ENCODE assay signal across 8 cellular contexts in the genomic region with DNA sequence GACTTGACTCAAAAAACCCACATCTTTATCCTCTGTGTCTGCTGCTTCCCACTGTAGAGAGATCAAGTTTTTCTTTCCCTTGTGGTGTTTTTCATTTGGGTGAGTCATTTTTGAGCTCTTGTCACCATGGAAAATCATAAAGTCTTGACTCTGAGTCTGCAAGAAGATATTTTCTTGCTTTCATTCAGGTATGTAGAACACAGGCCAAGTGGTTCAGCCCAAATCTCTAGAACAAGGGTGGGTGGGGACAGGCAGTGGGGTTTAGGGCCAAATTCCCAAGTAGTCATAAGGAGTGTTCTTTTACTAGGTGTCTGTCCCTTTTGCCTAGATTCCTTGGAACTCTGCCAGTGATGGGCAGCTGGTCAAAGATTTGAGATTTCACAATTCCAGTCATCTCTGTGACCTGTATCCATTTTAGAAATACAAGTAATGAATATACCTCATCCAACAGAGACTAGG. TPM values are rescaled to one million over a fixed set of nuclear protein-coding genes. Genes with fewer than 3 reads are reported as not detected.
DNase-seq lines count a peak whose midpoint lies in the region; ATAC-seq and TF ChIP-seq lines count a peak whose summit lies in the region.

No MANE protein-coding gene starts in this region.

- H3K36me3 Mint-ChIP-seq in HFFc6 (ENCODE audit: low read depth) = no peaks in the 10 kb centered on the region
- H3K36me3 Mint-ChIP-seq in naive thymus-derived CD4-positive, alpha-beta T cell = no peaks in the 10 kb centered on the region

- H3K36me3 ChIP-seq in left ventricle myocardium inferior = no peaks in the 10 kb centered on the region
- H3K36me3 ChIP-seq in thyroid gland = no peaks in the 10 kb centered on the region
- no peaks in the 10 kb centered on the region for H3K36me3 ChIP-seq in naive thymus-derived CD4-positive, alpha-beta T cell (ENCODE audit: control insufficient read depth in 2 of 3, insufficient read depth in 3 of 3, low read length in 3 of 3)

- peaks cover 63% of the 10 kb centered on the region for H3K4me1 Mint-ChIP-seq in HFFc6 (ENCODE audit: low read depth)
- peaks cover 0 to 2% (median 0%) of the 10 kb centered on the region in 7 donors for H3K4me1 Mint-ChIP-seq in naive thymus-derived CD4-positive, alpha-beta T cell

- no peak overlapping the region for H3K4me3 ChIP-seq in left ventricle myocardium inferior
- no peak overlapping the region for H3K4me3 ChIP-seq in thyroid gland (replicated peaks in 1 of 3)
- no peak overlapping the region for H3K4me3 ChIP-seq in naive thymus-derived CD4-positive, alpha-beta T cell (ENCODE audit: low read length)

- POLR2A ChIA-PET in naive thymus-derived CD4-positive, alpha-beta T cell (lab: Charles Lee) = no interaction called here

- intact Hi-C loops in left ventricle myocardium inferior (cut with micrococcal nuclease) (no loop called here), thyroid gland (cut with DNase I) (no loop called here)
- intact Hi-C loops in naive thymus-derived CD4-positive, alpha-beta T cell (cut with micrococcal nuclease) = no loop called here

- CTCF ChIA-PET in naive thymus-derived CD4-positive, alpha-beta T cell (lab: Charles Lee) = no interaction called here

- no peaks in the 10 kb centered on the region for H3K9me3 Mint-ChIP-seq in HFFc6
- no peaks in the 10 kb centered on the region for H3K9me3 Mint-ChIP-seq in naive thymus-derived CD4-positive, alpha-beta T cell

- H3K27me3 ChIP-seq in left ventricle myocardium inferior (ENCODE audit: low read depth) = no peaks in the 10 kb centered on the region
- no peaks in the 10 kb centered on the region for H3K27me3 ChIP-seq in thyroid gland
- H3K27me3 ChIP-seq in naive thymus-derived CD4-positive, alpha-beta T cell (ENCODE audit: control insufficient read depth in 2 of 2, insufficient read depth in 2 of 2, low read length in 2 of 2) = no peaks in the 10 kb centered on the region

- TF ChIP-seq CTCF in HFFc6 (IDR thresholded peaks at IDR 0.05) = no peak
- TF ChIP-seq CTCF in left ventricle myocardium inferior (IDR thresholded peaks at IDR 0.05; ENCODE audit: borderline replicate concordance) = no peak
- TF ChIP-seq CTCF in thyroid gland (IDR thresholded peaks at IDR 0.05) = no peak

- H3K4me1 ChIP-seq in left ventricle myocardium inferior = peaks cover 16% of the 10 kb centered on the region
- H3K4me1 ChIP-seq in thyroid gland = peaks cover 19 to 27% of the 10 kb centered on the region in 2 donors
- no peaks in the 10 kb centered on the region for H3K4me1 ChIP-seq in naive thymus-derived CD4-positive, alpha-beta T cell (ENCODE audit: control insufficient read depth in 2 of 2, insufficient read depth in 2 of 2, low read length in 2 of 2)

- no peak for TF ChIP-seq POLR2A in thyroid gland (IDR thresholded peaks at IDR 0.05)

- H3K27ac Mint-ChIP-seq in HFFc6 = peak overlapping the region; percentile 85
- H3K27ac Mint-ChIP-seq in naive thymus-derived CD4-positive, alpha-beta T cell = no peak overlapping the region

- H3K27me3 Mint-ChIP-seq in HFFc6 (ENCODE audit: insufficient read depth) = no peaks in the 10 kb centered on the region
- peaks cover 10 to 44% (median 33%) of the 10 kb centered on the region in 5 donors for H3K27me3 Mint-ChIP-seq in naive thymus-derived CD4-positive, alpha-beta T cell

- no peak for ATAC-seq in HG02798 (IDR thresholded peaks at IDR 0.05; ENCODE audit: poor library complexity, unreplicated experiment)
- no peak for ATAC-seq in naive thymus-derived CD4-positive, alpha-beta T cell

- H3K4me3 Mint-ChIP-seq in HFFc6 = peak overlapping the region; percentile 10; the same call in 1 of the 2 replicates
- H3K4me3 Mint-ChIP-seq in naive thymus-derived CD4-positive, alpha-beta T cell = no peak overlapping the region

- H3K27ac ChIP-seq in angular gyrus (ENCODE audit: low read depth, low read length) = peak overlapping the region; percentile 2
- H3K27ac ChIP-seq in left ventricle myocardium inferior (replicated peaks) = peak overlapping the region; percentile 52
- peak overlapping the region; percentile 65 to 86 (median 69) for H3K27ac ChIP-seq in thyroid gland
- no peak overlapping the region for H3K27ac ChIP-seq in naive thymus-derived CD4-positive, alpha-beta T cell (ENCODE audit: low read depth, low read length)

- no peaks in the 10 kb centered on the region for H3K9me3 ChIP-seq in left ventricle myocardium inferior (replicated peaks)
- no peaks in the 10 kb centered on the region for H3K9me3 ChIP-seq in thyroid gland
- no peaks in the 10 kb centered on the region for H3K9me3 ChIP-seq in naive thymus-derived CD4-positive, alpha-beta T cell (ENCODE audit: control insufficient read depth in 2 of 3, low read length in 3 of 3)

- DNase-seq in HFFc6 (peak; percentile 92), left ventricle myocardium inferior (no peak), thyroid gland (peak; percentile 84 to 88), NCI-H2081 treated with DMSO at 0.1 percent for 48 hours (lab: John Stamatoyannopoulos, UW) (no peak), HK-2 (ENCODE audit: unreplicated experiment) (no peak)
- DNase-seq in naive thymus-derived CD4-positive, alpha-beta T cell = no peak

RNA-seq across cellular contexts. Expression of a gene that starts 21.5 kb away (rescaled TPM):
- total RNA-seq in HFFc6 (2021; fragmentation: NEBNext Ultra II Directional; extraction: Animal tissue kit (Norgen Biotek cat#: 25700)) = 10 to 100 TPM; 36.9 to 60.3 (median 52.9) TPM
- 26.5 TPM for total RNA-seq in left ventricle myocardium inferior
- 100 to 1,000 TPM in 1 of 4 donors, 10 to 100 TPM in 3; 56.2 to 115 (median 77.7) TPM for total RNA-seq in thyroid gland
- under 1 TPM in 2 of 5 experiments, not detected in 3; 0.02 to 0.37 TPM for total RNA-seq in naive thymus-derived CD4-positive, alpha-beta T cell
- under 1 TPM in 1 of 2 donors, not detected in 1; 0.13 TPM for polyA plus RNA-seq in naive thymus-derived CD4-positive, alpha-beta T cell

Comparison
In these comparisons a context has a peak if more than half of its experiments do, and no peak if none do; other contexts are left out.
1. DNase-seq: peak in HFFc6 (single experiment) and thyroid gland (2 of 2); none in left ventricle myocardium inferior (single experiment), NCI-H2081 treated with DMSO at 0.1 percent for 48 hours (single experiment), naive thymus-derived CD4-positive, alpha-beta T cell (0 of 9) and HK-2 (single experiment).
2. RNA of a gene that starts 21.5 kb away (total RNA-seq): 56.2 to 115 TPM in thyroid gland, 36.9 to 60.3 TPM in HFFc6 and 26.5 TPM in left ventricle myocardium inferior (single experiment); 0.02 to 0.37 TPM in naive thymus-derived CD4-positive, alpha-beta T cell; every median in the first group is over 10 times any median in the second.